1 cellular context compared by ENCODE assay signal in the genomic region with DNA sequence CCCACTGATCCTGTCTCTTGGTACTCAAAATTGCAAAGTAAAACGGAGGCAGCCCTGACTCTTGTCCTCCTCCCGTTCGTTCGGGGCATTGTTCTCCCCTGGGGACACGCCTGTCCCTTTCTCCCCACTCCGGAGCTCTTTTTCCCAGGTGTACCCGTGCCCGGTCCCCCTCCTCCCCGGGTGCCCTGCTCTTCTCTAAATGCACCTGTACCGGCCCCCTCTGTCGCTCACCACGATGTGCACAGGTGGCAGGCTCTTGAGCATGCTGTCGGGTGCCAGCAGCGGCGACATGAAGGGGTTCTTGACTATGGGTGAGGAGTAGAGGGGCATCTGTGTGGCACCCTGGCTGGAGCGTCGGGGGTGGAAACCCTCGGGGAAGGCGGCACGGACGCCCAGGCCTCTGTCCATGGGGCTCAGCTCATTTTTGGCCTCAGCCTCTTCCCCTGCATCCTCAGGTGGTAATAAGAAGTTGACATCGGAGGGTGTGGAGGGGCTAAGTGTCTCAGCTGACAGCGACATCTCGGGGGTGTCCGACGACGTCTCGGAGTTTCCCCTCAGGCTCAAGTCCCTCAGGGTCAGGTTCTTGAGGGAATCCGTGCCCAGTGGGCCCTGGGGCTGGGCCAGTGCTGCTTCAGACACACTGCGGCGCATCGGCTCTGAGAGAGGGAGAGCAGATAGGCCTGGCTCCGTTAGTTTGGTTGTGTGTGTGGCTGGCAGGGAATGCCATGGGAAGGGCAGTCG.
TF ChIP-seq lines count a peak whose summit lies in the region.

No MANE protein-coding gene starts in this region.

TF ChIP-seq in endothelial cell of umbilical vein, 7 proteins besides CTCF, POLR2A, EP300 and RAD21:
- no peak for TF ChIP-seq EZH2 (IDR thresholded peaks at IDR 0.05; ENCODE audit: borderline replicate concordance, low read depth, low read length, severe bottlenecking)
- no peak for TF ChIP-seq JUN (IDR thresholded peaks at IDR 0.05; ENCODE audit: borderline replicate concordance, insufficient read depth, insufficient read length, low read depth)
- TF ChIP-seq, protein P1, sequence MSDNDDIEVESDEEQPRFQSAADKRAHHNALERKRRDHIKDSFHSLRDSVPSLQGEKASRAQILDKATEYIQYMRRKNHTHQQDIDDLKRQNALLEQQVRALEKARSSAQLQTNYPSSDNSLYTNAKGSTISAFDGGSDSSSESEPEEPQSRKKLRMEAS (IDR thresholded peaks at IDR 0.05; ENCODE audit: insufficient read depth, insufficient read length), result no peak
- TF ChIP-seq GATA2 (IDR thresholded peaks at IDR 0.05; ENCODE audit: insufficient read depth, insufficient read length, low read depth, low read length), result no peak
- no peak for TF ChIP-seq POLR2AphosphoS5 (IDR thresholded peaks at IDR 0.05; ENCODE audit: insufficient read depth, low read depth, low read length)
- no peak for TF ChIP-seq MYC (IDR thresholded peaks at IDR 0.05; ENCODE audit: low read depth, low read length)
- no peak for TF ChIP-seq FOS (IDR thresholded peaks at IDR 0.05; ENCODE audit: borderline replicate concordance, insufficient read depth, low read length)
